Comparison of ENCODE assay signal across 8 cellular contexts in the genomic region with DNA sequence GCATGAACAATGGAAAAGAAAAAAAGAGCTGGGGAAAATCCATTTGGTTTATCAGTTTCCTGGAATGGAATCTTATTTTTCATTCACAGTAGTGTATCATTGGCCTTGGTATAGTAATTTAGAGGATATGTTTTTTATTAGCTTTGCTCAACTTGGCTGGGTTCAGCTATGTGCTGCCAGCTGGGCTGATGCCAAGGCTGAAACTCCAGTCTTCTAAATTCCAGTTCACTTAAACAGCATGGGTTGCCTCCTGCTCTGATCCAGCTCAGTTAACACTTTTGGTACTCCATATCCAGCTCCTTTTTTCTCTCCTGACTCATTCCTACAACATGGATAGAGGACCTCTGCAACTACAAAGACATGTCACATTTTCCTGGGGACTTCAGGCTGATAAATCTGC.
DNase-seq lines count a peak whose midpoint lies in the region; TF ChIP-seq lines count a peak whose summit lies in the region.

No MANE protein-coding gene starts in this region.

- H3K27ac ChIP-seq in C4-2B, result peak overlapping the region; percentile 46; the same call in 1 of the 2 replicates

- intact Hi-C loops in posterior cingulate gyrus (cut with DNase I), result no loop called here

- TF ChIP-seq CTCF in C4-2B (conservative IDR thresholded peaks at IDR 0.05), result no peak

- peak; percentile 87 for DNase-seq in RPMI7951 (ENCODE audit: low read depth)
- peak; percentile 97 for DNase-seq in fibroblast of the conjunctiva (ENCODE audit: low read depth)
- peak; percentile 20 to 91 (median 56) for DNase-seq in posterior cingulate gyrus
- no peak for DNase-seq in stimulated activated naive CD4-positive, alpha-beta T cell (lab: John Stamatoyannopoulos, UW)
- no peak for DNase-seq in SKM-1 treated with dmso at 0.1 percent for 144 hours (lab: John Stamatoyannopoulos, UW; ENCODE audit: unreplicated experiment)
- no peak for DNase-seq in NCI-H774 (lab: John Stamatoyannopoulos, UW)
- no peak for DNase-seq in HT-29 (ENCODE audit: low spot score)

Comparison
In these comparisons a context has a peak if more than half of its experiments do, and no peak if none do; other contexts are left out.
1. DNase-seq: peak in RPMI7951 (single experiment), fibroblast of the conjunctiva (single experiment) and posterior cingulate gyrus (10 of 10); none in stimulated activated naive CD4-positive, alpha-beta T cell (0 of 6), SKM-1 treated with dmso at 0.1 percent for 144 hours (single experiment), NCI-H774 (single experiment) and HT-29 (single experiment).